28 cellular contexts compared by ENCODE assay signal in the genomic region with DNA sequence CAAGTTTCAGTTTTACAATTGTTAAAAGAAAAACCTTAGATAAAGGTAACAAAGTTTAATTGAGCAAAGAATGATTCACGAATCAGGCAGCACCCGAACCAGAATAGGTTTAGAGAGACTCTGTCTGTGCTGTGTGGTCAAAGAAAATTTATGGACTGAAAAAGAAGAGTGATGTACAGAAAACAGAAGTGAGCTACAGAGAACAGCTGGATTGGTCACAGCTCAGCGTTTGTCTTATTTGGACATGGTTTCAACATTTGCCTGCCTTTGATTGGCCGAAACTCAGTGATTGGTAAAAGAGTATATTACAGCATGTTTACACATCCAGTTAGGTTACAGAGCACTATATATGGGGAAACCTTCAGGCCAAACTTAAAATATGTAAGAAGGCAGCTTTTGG.
"Had no signal": no experiment of that assay in that cellular context is flagged by ENCODE, and none has a peak within 500 bp of the region (broad histone marks: within the 10 kb centered on the region; RNA-seq: fewer than 3 reads in every experiment).

No MANE protein-coding gene starts in this region.

- ATAC-seq: naive thymus-derived CD8-positive, alpha-beta T cell; natural killer cell treated with Interleukin-12 subunit alpha and Interleukin-12 subunit beta and Interleukin-15 and Interleukin-18, amount 100 ng/mL, for 72 hours; pancreas; right cardiac atrium; right lobe of liver; stimulated activated effector memory CD8-positive, alpha-beta T cell treated with anti-CD3 and anti-CD28 coated beads, Interleukin-12 subunit alpha, Interleukin-12 subunit beta, amount 100 ng/mL, for 72 hours; stimulated activated naive B cell treated with anti-CD40 and anti-IgM and Interleukin-4, amounts not matched to agents 10 μg/mL and 1 μg/mL and 100 μg/mL, for 72 hours had no signal

- H3K27me3 ChIP-seq: neutrophil, pancreas, right lobe of liver, sigmoid colon, stomach, thyroid gland, tibial nerve, upper lobe of left lung, vagina had no signal

- H3K4me3 ChIP-seq: pancreas, prostate gland, right lobe of liver, sigmoid colon, stomach, thoracic aorta, thyroid gland, tibial nerve, upper lobe of left lung, vagina had no signal

- H3K27ac ChIP-seq: neutrophil, pancreas, prostate gland, right lobe of liver, sigmoid colon, stomach, thoracic aorta, thyroid gland, tibial nerve, upper lobe of left lung, vagina had no signal

- H3K9me3 ChIP-seq: neutrophil, pancreas, prostate gland, right lobe of liver, sigmoid colon, thoracic aorta, thyroid gland, tibial nerve, upper lobe of left lung, vagina had no signal

- H3K27me3 Mint-ChIP-seq: naive thymus-derived CD8-positive, alpha-beta T cell; natural killer cell treated with Interleukin-12 subunit alpha and Interleukin-12 subunit beta and Interleukin-15 and Interleukin-18, amount 100 ng/mL, for 72 hours; stimulated activated naive B cell treated with anti-CD40 and anti-IgM and Interleukin-4, amounts not matched to agents 10 μg/mL and 1 μg/mL and 100 μg/mL, for 72 hours; stimulated activated naive CD8-positive, alpha-beta T cell treated with anti-CD3 and anti-CD28 coated beads, Interleukin-15, Interleukin-2, amounts not matched to agents 100 ng/mL and 50 ng/mL, for 24 hours had no signal

- H3K4me3 Mint-ChIP-seq: naive thymus-derived CD8-positive, alpha-beta T cell; natural killer cell treated with Interleukin-12 subunit alpha and Interleukin-12 subunit beta and Interleukin-15 and Interleukin-18, amount 100 ng/mL, for 72 hours; nephron progenitor cell; neural crest cell; stimulated activated effector memory CD8-positive, alpha-beta T cell treated with anti-CD3 and anti-CD28 coated beads, Interleukin-12 subunit alpha, Interleukin-12 subunit beta, amount 100 ng/mL, for 72 hours; stimulated activated naive B cell treated with anti-CD40 and anti-IgM and Interleukin-4, amounts not matched to agents 10 μg/mL and 1 μg/mL and 100 μg/mL, for 72 hours; stimulated activated naive CD8-positive, alpha-beta T cell treated with anti-CD3 and anti-CD28 coated beads, Interleukin-15, Interleukin-2, amounts not matched to agents 100 ng/mL and 50 ng/mL, for 24 hours had no signal

- FAIRE-seq: pancreas, small intestine, urothelium cell line had no signal

- H3K9me3 Mint-ChIP-seq: nephron progenitor cell, neural crest cell had no signal

- H3K4me1 Mint-ChIP-seq: naive thymus-derived CD8-positive, alpha-beta T cell; stimulated activated effector memory CD8-positive, alpha-beta T cell treated with anti-CD3 and anti-CD28 coated beads, Interleukin-12 subunit alpha, Interleukin-12 subunit beta, amount 100 ng/mL, for 72 hours; stimulated activated naive B cell treated with anti-CD40 and anti-IgM and Interleukin-4, amounts not matched to agents 10 μg/mL and 1 μg/mL and 100 μg/mL, for 72 hours had no signal

- DNase-seq: naive thymus-derived CD8-positive, alpha-beta T cell; nephron progenitor cell; nucleus accumbens; pancreas; right cardiac atrium; right lobe of liver; sigmoid colon; small intestine; stimulated activated CD4-positive, alpha-beta T cell treated with anti-CD3 and anti-CD28 coated beads, Interleukin-15, amount 100 ng/mL, for 24 hours; stimulated activated CD4-positive, alpha-beta T cell treated with anti-CD3 and anti-CD28 coated beads, Interleukin-2, amount 100 ng/mL, for 24 hours; stimulated activated CD4-positive, alpha-beta T cell treated with anti-CD3 and anti-CD28 coated beads, Interleukin-2, amount 100 ng/mL, for 48 hours; stimulated activated CD4-positive, alpha-beta T cell treated with anti-CD3 and anti-CD28 coated beads, Interleukin-4, amount 100 ng/mL, for 24 hours; stimulated activated naive B cell treated with anti-CD40 and anti-IgM and Interleukin-4, amounts not matched to agents 10 μg/mL and 1 μg/mL and 100 μg/mL, for 72 hours; stimulated activated naive CD4-positive, alpha-beta T cell treated with Interleukin-2 at 50 U/mL for 16 hours; stomach; thyroid gland; trophoblast cell; upper lobe of left lung had no signal

- H3K36me3 ChIP-seq: neutrophil, pancreas, prostate gland, right lobe of liver, sigmoid colon, stomach, thoracic aorta, thyroid gland, tibial nerve, upper lobe of left lung, vagina had no signal

- H3K36me3 Mint-ChIP-seq: naive thymus-derived CD8-positive, alpha-beta T cell; natural killer cell treated with Interleukin-12 subunit alpha and Interleukin-12 subunit beta and Interleukin-15 and Interleukin-18, amount 100 ng/mL, for 72 hours; stimulated activated effector memory CD8-positive, alpha-beta T cell treated with anti-CD3 and anti-CD28 coated beads, Interleukin-12 subunit alpha, Interleukin-12 subunit beta, amount 100 ng/mL, for 72 hours; stimulated activated naive B cell treated with anti-CD40 and anti-IgM and Interleukin-4, amounts not matched to agents 10 μg/mL and 1 μg/mL and 100 μg/mL, for 72 hours had no signal

- H3K4me1 ChIP-seq: pancreas, prostate gland, right lobe of liver, sigmoid colon, stomach, thyroid gland, tibial nerve, upper lobe of left lung, vagina had no signal

- H3K27ac Mint-ChIP-seq: naive thymus-derived CD8-positive, alpha-beta T cell; natural killer cell treated with Interleukin-12 subunit alpha and Interleukin-12 subunit beta and Interleukin-15 and Interleukin-18, amount 100 ng/mL, for 72 hours; nephron progenitor cell; stimulated activated effector memory CD8-positive, alpha-beta T cell treated with anti-CD3 and anti-CD28 coated beads, Interleukin-12 subunit alpha, Interleukin-12 subunit beta, amount 100 ng/mL, for 72 hours; stimulated activated naive B cell treated with anti-CD40 and anti-IgM and Interleukin-4, amounts not matched to agents 10 μg/mL and 1 μg/mL and 100 μg/mL, for 72 hours; stimulated activated naive CD8-positive, alpha-beta T cell treated with anti-CD3 and anti-CD28 coated beads, Interleukin-15, Interleukin-2, amounts not matched to agents 100 ng/mL and 50 ng/mL, for 24 hours had no signal
